17 cellular contexts compared by ENCODE assay signal in genomic region chr18:21321711-21322110, GRCh38.
DNase-seq lines count a peak whose midpoint lies in the region; ATAC-seq and TF ChIP-seq lines count a peak whose summit lies in the region.
"Had no signal": no experiment of that assay in that cellular context is flagged by ENCODE, and none has a peak within 500 bp of the region (broad histone marks: within the 10 kb centered on the region; RNA-seq: fewer than 3 reads in every experiment).

No MANE protein-coding gene starts in this region.

- no peak for TF ChIP-seq POLR2A in testis (IDR thresholded peaks at IDR 0.05)

- no peak for TF ChIP-seq CTCF in AG10803 (conservative IDR thresholded peaks at IDR 0.05; ENCODE audit: low read length)
- no peak for TF ChIP-seq CTCF in HFF-Myc (IDR thresholded peaks at IDR 0.05; ENCODE audit: low read depth, low read length, missing control alignments)
- TF ChIP-seq CTCF in fibroblast of mammary gland (conservative IDR thresholded peaks at IDR 0.05; ENCODE audit: control insufficient read depth, insufficient read depth, low read depth, low read length) = no peak
- no peak for TF ChIP-seq CTCF in testis (IDR thresholded peaks at IDR 0.05)

- DNase-seq in AG10803 (ENCODE audit: low read depth) = peak; percentile 77
- DNase-seq in HFF-Myc (ENCODE audit: extremely low read depth, low read depth) = peak; percentile 39
- DNase-seq in fibroblast of mammary gland (ENCODE audit: low read depth) = peak; percentile 39
- no peak for DNase-seq in testis
- no peak for DNase-seq in NCI-H446 treated with DMSO at 0.1 percent for 48 hours (lab: John Stamatoyannopoulos, UW)
- no peak for DNase-seq in glomerular visceral epithelial cell (ENCODE audit: extremely low spot score)
- DNase-seq: AML-193; BE2C; CD4-positive, alpha-beta T cell; CD8-positive, alpha-beta memory T cell; DMS53; DMS79 treated with DMSO at 0.1 percent for 48 hours; H7; HCEC 1CT had no signal

- H3K27me3 ChIP-seq in testis = no peaks in the 10 kb centered on the region
- H3K27me3 ChIP-seq: BE2C; BLaER1 treated with 17β-estradiol and CSF1 and Interleukin-3, amounts not matched to agents 10 nM and 100 nM had no signal

- peak overlapping the region; percentile 33 for H3K27ac ChIP-seq in testis
- H3K27ac ChIP-seq: 22Rv1; BLaER1 treated with 17β-estradiol and CSF1 and Interleukin-3, amounts not matched to agents 10 nM and 100 nM had no signal

- H3K4me1 ChIP-seq in testis = peaks cover 15% of the 10 kb centered on the region
- H3K4me1 ChIP-seq: BE2C; BLaER1 treated with 17β-estradiol and CSF1 and Interleukin-3, amounts not matched to agents 10 nM and 100 nM had no signal

- H3K36me3 ChIP-seq in testis (ENCODE audit: low read depth, missing control alignments) = no peaks in the 10 kb centered on the region
- H3K36me3 ChIP-seq: BE2C; BLaER1 treated with 17β-estradiol and CSF1 and Interleukin-3, amounts not matched to agents 10 nM and 100 nM had no signal

- H3K4me3 ChIP-seq in AG10803 (ENCODE audit: low read length) (no peak overlapping the region), HFF-Myc (replicated peaks; ENCODE audit: low read depth, low read length) (no peak overlapping the region), fibroblast of mammary gland (ENCODE audit: control insufficient read depth, low read depth, low read length) (no peak overlapping the region), testis (no peak overlapping the region)
- H3K4me3 ChIP-seq: BLaER1 treated with 17β-estradiol and CSF1 and Interleukin-3, amounts not matched to agents 10 nM and 100 nM had no signal

- 61 to 64% methylated on average over 3 of the region's 3 CpGs for WGBS in testis, 2 donors

- intact Hi-C loops in testis (cut with DNase I; ENCODE audit: low total_unique reads) = no loop called here

- no peaks in the 10 kb centered on the region for H3K9me3 ChIP-seq in testis
- H3K9me3 ChIP-seq: BE2C; BLaER1 treated with 17β-estradiol and CSF1 and Interleukin-3, amounts not matched to agents 10 nM and 100 nM had no signal

- no peak for ATAC-seq in HG03571 (IDR thresholded peaks at IDR 0.05; ENCODE audit: unreplicated experiment)

Comparison
In these comparisons a context has a peak if more than half of its experiments do, and no peak if none do; other contexts are left out.
1. DNase-seq: peak in AG10803 (single experiment), HFF-Myc (single experiment) and fibroblast of mammary gland (single experiment); none in testis (single experiment), NCI-H446 treated with DMSO at 0.1 percent for 48 hours (single experiment) and glomerular visceral epithelial cell (single experiment).